In the genomic region with DNA sequence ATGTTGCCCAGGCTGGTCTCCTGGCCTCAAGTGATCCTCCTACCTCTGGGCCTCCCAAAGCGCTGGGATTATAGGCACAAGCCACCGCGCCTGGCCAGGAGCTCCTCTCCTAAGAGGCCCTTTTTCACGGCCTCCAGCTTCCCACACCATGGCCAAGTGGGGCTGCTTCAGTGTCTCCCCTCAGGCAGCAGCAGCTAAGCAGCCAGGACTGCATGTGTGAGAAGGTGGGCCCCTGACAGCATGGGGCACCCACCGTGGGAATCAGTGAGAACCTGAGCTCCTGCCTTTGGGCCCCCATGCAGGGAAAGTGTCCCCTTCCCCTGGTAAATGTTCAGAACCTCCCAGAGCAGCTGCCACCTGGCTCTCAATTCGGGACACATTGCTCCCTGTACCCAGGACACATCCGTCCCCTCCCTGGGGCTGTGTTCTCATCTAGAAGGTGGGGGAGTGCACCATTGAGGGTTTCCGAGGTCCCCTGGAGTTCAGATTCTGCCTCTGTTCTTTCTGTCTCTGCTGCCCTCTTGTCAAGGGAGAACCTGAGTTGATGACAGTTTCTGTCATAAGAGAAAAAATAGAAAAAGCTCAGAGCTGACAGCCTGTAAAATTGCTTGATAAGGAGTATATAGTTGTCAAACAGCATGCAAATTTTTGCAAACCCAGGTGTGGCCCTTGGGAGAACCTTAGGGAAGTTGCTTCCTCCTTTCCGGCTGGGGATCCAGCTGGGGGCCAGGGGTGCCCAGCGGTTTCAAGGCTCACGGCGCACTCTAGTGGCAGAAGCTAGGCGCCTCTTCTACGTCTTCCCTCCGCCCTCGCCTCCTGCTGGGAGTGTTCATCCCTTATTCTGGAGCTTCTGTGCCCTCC, we compare ENCODE assay signal across 8 cellular contexts. TPM values are rescaled to one million over a fixed set of nuclear protein-coding genes. Genes with fewer than 3 reads are reported as not detected.
DNase-seq lines count a peak whose midpoint lies in the region; ATAC-seq and TF ChIP-seq lines count a peak whose summit lies in the region.

No MANE protein-coding gene starts in this region.

- no peak for TF ChIP-seq POLR2A in stomach (IDR thresholded peaks at IDR 0.05)

- intact Hi-C loops in natural killer cell (cut with micrococcal nuclease): loop anchor here (1.0 to 2.0 kb wide), 2 partner anchors 401 to 490 kb away; no protein-coding TSS in a partner anchor
- intact Hi-C loops in stomach (cut with DNase I; ENCODE audit: low total_unique reads): loop anchor here (5.0 kb wide), 1 partner anchor 487 kb away; no protein-coding TSS in a partner anchor

- ATAC-seq in esophagus mucosa (peak; percentile 37), natural killer cell (peak; percentile 65 to 82 (median 82)), GM21529 (IDR thresholded peaks at IDR 0.05; ENCODE audit: unreplicated experiment) (no peak)

- H3K27ac Mint-ChIP-seq in natural killer cell: no peak overlapping the region

- in situ Hi-C loops in HAP-1 (cut with MboI; ENCODE audit: low sequenced_read_pairs): loop anchor here (5.0 to 25.0 kb wide), 3 partner anchors 400 to 862 kb away; a partner anchor contains a TSS

- peak overlapping the region in 1 of 5 donors; percentile 1 for H3K27ac ChIP-seq in stomach

- TF ChIP-seq EP300 in stomach (IDR thresholded peaks at IDR 0.05): no peak

- DNase-seq in AG10803 (ENCODE audit: low read depth) (peak; percentile 55), HAP-1 (ENCODE audit: low spot score in 2 of 2) (peak; percentile 73 to 86), NOMO-1 treated with DMSO at 0.1 percent for 48 hours (lab: John Stamatoyannopoulos, UW; ENCODE audit: unreplicated experiment) (peak; percentile 51), natural killer cell (peak; percentile 39), stomach (peak; percentile 81)
- DNase-seq in activated CD8-positive, alpha-beta memory T cell treated with anti-CD3 and anti-CD28 coated beads, Interleukin-2, amount 50 U/mL, for 4 hours: peak; percentile 65

- H3K9me3 ChIP-seq in HAP-1: no peaks in the 10 kb centered on the region
- H3K9me3 ChIP-seq in stomach: no peaks in the 10 kb centered on the region

- H3K4me1 Mint-ChIP-seq in natural killer cell: no peaks in the 10 kb centered on the region

- H3K4me3 Mint-ChIP-seq in natural killer cell: no peak overlapping the region

- H3K9me3 Mint-ChIP-seq in natural killer cell: no peaks in the 10 kb centered on the region

- H3K4me1 ChIP-seq in HAP-1 (no peaks in the 10 kb centered on the region), stomach (peaks cover 9 to 33% (median 17%) of the 10 kb centered on the region in 4 donors)

- TF ChIP-seq CTCF in AG10803 (conservative IDR thresholded peaks at IDR 0.05; ENCODE audit: low read length): peak; percentile 94
- peak; percentile 84 for TF ChIP-seq CTCF in natural killer cell (IDR thresholded peaks at IDR 0.05)
- TF ChIP-seq CTCF in stomach (IDR thresholded peaks at IDR 0.05): peak in 5 of 7 experiments; percentile 75 to 90 (median 82)

- WGBS in stomach, 5 donors: 36 to 42% (median 39%) methylated on average over 15 to 16 of the region's 16 CpGs

- H3K27me3 Mint-ChIP-seq in natural killer cell (ENCODE audit: low read depth in 2 of 2): peaks cover 0 to 2% of the 10 kb centered on the region in 2 donors

- no peak overlapping the region for H3K4me3 ChIP-seq in AG10803 (ENCODE audit: low read length)
- no peak overlapping the region for H3K4me3 ChIP-seq in HAP-1
- H3K4me3 ChIP-seq in stomach: no peak overlapping the region

- H3K36me3 ChIP-seq in HAP-1 (replicated peaks): no peaks in the 10 kb centered on the region
- peaks cover 6 to 45% (median 24%) of the 10 kb centered on the region in 4 donors for H3K36me3 ChIP-seq in stomach

- H3K27me3 ChIP-seq in HAP-1 (ENCODE audit: low read depth) (no peaks in the 10 kb centered on the region), stomach (no peaks in the 10 kb centered on the region)

- H3K36me3 Mint-ChIP-seq in natural killer cell: no peaks in the 10 kb centered on the region

RNA-seq across cellular contexts. Expression of a gene that starts 29.7 kb away (rescaled TPM):
- total RNA-seq in esophagus mucosa (50.7 TPM), natural killer cell (1 to 10 TPM in 2 of 3 donors, not detected in 1; 1.0 to 7.5 TPM), stomach (10 to 100 TPM in 2 of 5 donors, 1 to 10 TPM in 2, under 1 TPM in 1; under 0.01 to 17.4 (median 7.3) TPM)
- 10 to 100 TPM in 1 of 3 donors, 1 to 10 TPM in 2; 5.7 to 14.2 (median 7.8) TPM for polyA plus RNA-seq in stomach
